In genomic region chr14:57275023-57275664, GRCh38 we compare ENCODE assay signal across 22 cellular contexts.
"Had no signal": no experiment of that assay in that cellular context is flagged by ENCODE, and none has a peak within 500 bp of the region (broad histone marks: within the 10 kb centered on the region; RNA-seq: fewer than 3 reads in every experiment).

No MANE protein-coding gene starts in this region.

- H3K4me3 Mint-ChIP-seq: activated naive CD4-positive, alpha-beta T cell treated with anti-CD3 and anti-CD28 coated beads, Interleukin-2, amount 50 U/mL, for 24 hours; central memory CD8-positive, alpha-beta T cell; memory B cell; nephron; WTC11 had no signal

- H3K9ac ChIP-seq: parathyroid adenoma had no signal

- H2AFZ ChIP-seq: parathyroid adenoma had no signal

- H3K4me3 ChIP-seq: adrenal gland, ascending aorta, breast epithelium, heart left ventricle, thyroid gland had no signal

- ATAC-seq: esophagus mucosa; heart left ventricle; left colon; right cardiac atrium; stimulated activated naive CD8-positive, alpha-beta T cell treated with anti-CD3 and anti-CD28 coated beads, Interleukin-15, Interleukin-2, amounts not matched to agents 100 U/mL and 50 U/mL, for 24 hours; WTC11 had no signal

- H3K9me3 Mint-ChIP-seq: activated naive CD4-positive, alpha-beta T cell treated with anti-CD3 and anti-CD28 coated beads, Interleukin-2, amount 50 U/mL, for 24 hours; central memory CD8-positive, alpha-beta T cell; memory B cell; nephron; WTC11 had no signal

- H3K9me3 ChIP-seq: adrenal gland, ascending aorta, breast epithelium, heart left ventricle, neutrophil, thyroid gland had no signal

- H3K27me3 Mint-ChIP-seq: activated naive CD4-positive, alpha-beta T cell treated with anti-CD3 and anti-CD28 coated beads, Interleukin-2, amount 50 U/mL, for 24 hours; central memory CD8-positive, alpha-beta T cell; memory B cell had no signal

- H3K4me1 ChIP-seq: breast epithelium had no signal

- H3K27me3 ChIP-seq: adrenal gland, ascending aorta, breast epithelium, heart left ventricle, neutrophil, thyroid gland had no signal

- H3K27ac Mint-ChIP-seq: activated naive CD4-positive, alpha-beta T cell treated with anti-CD3 and anti-CD28 coated beads, Interleukin-2, amount 50 U/mL, for 24 hours; memory B cell; nephron; WTC11 had no signal

- H3K36me3 ChIP-seq: breast epithelium had no signal

- H3K27ac ChIP-seq: adrenal gland, ascending aorta, breast epithelium, heart left ventricle, neutrophil, parathyroid adenoma, thyroid gland had no signal

- DNase-seq: activated CD4-positive, alpha-beta T cell treated with anti-CD3 and anti-CD28 coated beads, Interleukin-2, amount 50 U/mL, for 4 hours; activated gamma-delta T cell treated with Interleukin-2 at 50 U/mL for 16 hours; adrenal gland; effector memory CD4-positive, alpha-beta T cell; heart left ventricle; left colon; right cardiac atrium; stimulated activated CD4-positive, alpha-beta T cell treated with anti-CD3 and anti-CD28 coated beads, Interleukin-12 subunit alpha, Interleukin-12 subunit beta, amount 100 ng/mL, for 4 hours; stimulated activated CD4-positive, alpha-beta T cell treated with anti-CD3 and anti-CD28 coated beads, Interleukin-4, amount 100 ng/mL, for 4 hours; stimulated activated naive CD8-positive, alpha-beta T cell treated with anti-CD3 and anti-CD28 coated beads, Interleukin-15, Interleukin-2, amounts not matched to agents 100 U/mL and 50 U/mL, for 24 hours; T-helper 9 cell; thyroid gland had no signal
